Comparison of ENCODE assay signal across 8 cellular contexts in the genomic region with DNA sequence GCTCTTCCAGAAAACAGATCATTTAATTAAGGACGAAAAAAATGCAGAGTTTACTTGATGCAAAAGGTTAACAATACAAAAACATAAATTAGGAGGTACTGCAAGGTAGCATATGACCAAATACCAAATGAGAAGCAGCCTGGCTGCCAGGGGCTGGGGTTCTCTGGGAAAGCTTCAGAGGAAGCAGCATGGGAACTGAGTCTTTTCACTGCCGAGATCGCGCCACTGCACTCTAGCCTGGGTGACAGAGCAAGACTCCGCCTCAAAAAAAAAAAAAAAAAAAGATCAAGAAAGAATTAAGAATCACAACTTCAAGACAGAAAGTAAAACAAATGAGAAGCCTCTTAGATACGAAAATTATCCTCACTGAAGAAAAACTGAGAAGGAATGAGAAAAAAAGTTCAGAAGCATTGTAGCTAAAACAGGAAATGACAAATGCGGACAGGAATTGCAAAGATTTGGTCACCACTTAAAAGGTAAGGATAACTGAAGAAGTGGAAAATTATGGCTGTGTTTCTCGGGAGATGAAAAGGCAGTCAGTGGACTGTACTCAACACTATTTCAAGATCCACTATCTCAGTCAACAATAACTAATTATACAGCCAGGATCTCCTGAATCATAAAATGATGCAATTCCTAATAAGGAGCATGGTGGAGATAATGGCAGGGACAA. TPM values are rescaled to one million over a fixed set of nuclear protein-coding genes. Genes with fewer than 3 reads are reported as not detected.
DNase-seq lines count a peak whose midpoint lies in the region; ATAC-seq, FAIRE-seq and TF ChIP-seq lines count a peak whose summit lies in the region.

No MANE protein-coding gene starts in this region.

- H3K36me3 ChIP-seq in MM.1S (replicated peaks; ENCODE audit: insufficient read depth, low read length) (no peaks in the 10 kb centered on the region), endothelial cell of umbilical vein (ENCODE audit: control insufficient read depth in 2 of 2, extremely low read depth in 1 of 2, insufficient read depth in 2 of 2, low read length in 2 of 2) (no peaks in the 10 kb centered on the region), trophoblast cell (ENCODE audit: control insufficient read depth in 1 of 2, insufficient read depth in 2 of 2, low read length in 2 of 2) (peaks cover 0 to 2% of the 10 kb centered on the region in 2 experiments), gastrocnemius medialis (no peaks in the 10 kb centered on the region)

- no peaks in the 10 kb centered on the region for H3K36me3 Mint-ChIP-seq in natural killer cell

- no peak overlapping the region; the same call in 1 of the 2 replicates for H2AFZ ChIP-seq in MM.1S (ENCODE audit: low read length)
- no peak overlapping the region for H2AFZ ChIP-seq in endothelial cell of umbilical vein (ENCODE audit: low read depth, low read length)
- H2AFZ ChIP-seq in trophoblast cell (ENCODE audit: insufficient read depth, low read length, poor library complexity) = no peak overlapping the region

- peaks cover 3% of the 10 kb centered on the region in 2 donors for H3K9me3 Mint-ChIP-seq in natural killer cell

- no peak overlapping the region for H4K12ac ChIP-seq in trophoblast cell (ENCODE audit: low read depth, low read length)

- H4K20me1 ChIP-seq in MM.1S (ENCODE audit: insufficient read depth, low read length) (no peaks in the 10 kb centered on the region), endothelial cell of umbilical vein (replicated peaks; ENCODE audit: control insufficient read depth, extremely low read depth, insufficient read depth, low read length) (peaks cover 2% of the 10 kb centered on the region)

- H3K4me3 ChIP-seq in MM.1S (ENCODE audit: low read length) = peak overlapping the region; percentile 47
- H3K4me3 ChIP-seq in endothelial cell of umbilical vein (replicated peaks in 1 of 3; ENCODE audit: insufficient read depth in 1 of 3, low read depth in 1 of 3, low read length in 3 of 3) = peak overlapping the region; percentile 14 to 69 (median 30)
- H3K4me3 ChIP-seq in trophoblast cell (ENCODE audit: low read depth, low read length) = no peak overlapping the region
- peak overlapping the region in 1 of 4 donors; percentile 10 for H3K4me3 ChIP-seq in gastrocnemius medialis

- ATAC-seq in gastrocnemius medialis = no peak
- no peak for ATAC-seq in natural killer cell
- no peak for ATAC-seq in HG03139 (IDR thresholded peaks at IDR 0.05; ENCODE audit: unreplicated experiment)

- in situ Hi-C loops in gastrocnemius medialis (cut with MboI; ENCODE audit: low sequenced_read_pairs in 4 of 4) = no loop called here

- no peak overlapping the region for H2AK5ac ChIP-seq in trophoblast cell (ENCODE audit: low read length)

- POLR2A ChIA-PET in endothelial cell of umbilical vein (lab: Charles Lee) = interaction anchor here (0.7 kb wide), 1 partner anchor 44 kb away, joined by 8 read pairs; no protein-coding TSS in a partner anchor

- peak; percentile 42 for TF ChIP-seq POLR2A in endothelial cell of umbilical vein (IDR thresholded peaks at IDR 0.05; ENCODE audit: low read depth, low read length)
- TF ChIP-seq POLR2A in gastrocnemius medialis (IDR thresholded peaks at IDR 0.05) = no peak

- peak overlapping the region; percentile 28 for H4K91ac ChIP-seq in trophoblast cell (ENCODE audit: low read depth, low read length)

- intact Hi-C loops in endothelial cell of umbilical vein (cut with micrococcal nuclease) (loop anchor here (1.0 kb wide), 1 partner anchor 51 kb away; no protein-coding TSS in a partner anchor), gastrocnemius medialis (cut with DNase I; ENCODE audit: low total_unique reads) (loop anchor here (5.0 kb wide), 3 partner anchors 47 to 118 kb away; no protein-coding TSS in a partner anchor), natural killer cell (cut with micrococcal nuclease) (no loop called here)

- peak overlapping the region; percentile 19; the same call in 1 of the 2 replicates for H3K9ac ChIP-seq in MM.1S (ENCODE audit: low read length)
- peak overlapping the region; percentile 84 for H3K9ac ChIP-seq in endothelial cell of umbilical vein (replicated peaks; ENCODE audit: extremely low read depth, insufficient read depth, low read length)
- no peak overlapping the region for H3K9ac ChIP-seq in trophoblast cell (ENCODE audit: low read length)

- peaks cover 39 to 64% of the 10 kb centered on the region in 2 donors for H3K27me3 Mint-ChIP-seq in natural killer cell (ENCODE audit: low read depth in 2 of 2)

- FAIRE-seq in endothelial cell of umbilical vein (lab: Jason Lieb, UNC) = peak; percentile 69

- CTCF ChIA-PET in endothelial cell of umbilical vein (lab: Charles Lee) = interaction anchor here (0.7 to 1.0 kb wide), 2 partner anchors 64 to 74 kb away, joined by 3 to 7 read pairs; no protein-coding TSS in a partner anchor

- no peaks in the 10 kb centered on the region for H3K9me3 ChIP-seq in MM.1S (replicated peaks; ENCODE audit: insufficient read depth, low read length)
- no peaks in the 10 kb centered on the region for H3K9me3 ChIP-seq in endothelial cell of umbilical vein (replicated peaks; ENCODE audit: control insufficient read depth, insufficient read depth, low read length)
- H3K9me3 ChIP-seq in trophoblast cell (ENCODE audit: insufficient read depth, low read depth, low read length) = no peaks in the 10 kb centered on the region
- H3K9me3 ChIP-seq in gastrocnemius medialis = no peaks in the 10 kb centered on the region

- no peaks in the 10 kb centered on the region for H3K9me2 ChIP-seq in MM.1S (replicated peaks; ENCODE audit: insufficient read depth, low read length)

- dilution Hi-C loops in endothelial cell of umbilical vein (cut with MboI; ENCODE audit: extremely low pct_ligation_motif_present, low sequenced_read_pairs) = no loop called here

- no peak overlapping the region for H3K18ac ChIP-seq in trophoblast cell (ENCODE audit: low read length)

- peak overlapping the region; percentile 89 for H2BK5ac ChIP-seq in trophoblast cell (ENCODE audit: low read depth, low read length, poor library complexity)

- H3K27ac Mint-ChIP-seq in natural killer cell = no peak overlapping the region

- no peak overlapping the region for H3K4ac ChIP-seq in trophoblast cell (ENCODE audit: low read depth, low read length)

- no peak overlapping the region for H3K14ac ChIP-seq in trophoblast cell (ENCODE audit: low read length)

- no peak overlapping the region for H4K8ac ChIP-seq in trophoblast cell (ENCODE audit: low read depth, low read length)

- H3K4me1 Mint-ChIP-seq in natural killer cell = peaks cover 5 to 7% of the 10 kb centered on the region in 2 donors

- no peaks in the 10 kb centered on the region for H3K9me1 ChIP-seq in endothelial cell of umbilical vein (replicated peaks; ENCODE audit: control insufficient read depth, extremely low read depth, insufficient read depth, low read length)

- H2BK12ac ChIP-seq in trophoblast cell (ENCODE audit: low read length) = no peak overlapping the region

- H3K27me3 ChIP-seq in MM.1S (replicated peaks; ENCODE audit: insufficient read depth, low read length) (no peaks in the 10 kb centered on the region), endothelial cell of umbilical vein (ENCODE audit: control insufficient read depth in 2 of 2, insufficient read depth in 2 of 2, low read length in 2 of 2) (no peaks in the 10 kb centered on the region), trophoblast cell (ENCODE audit: insufficient read depth, low read length) (no peaks in the 10 kb centered on the region), gastrocnemius medialis (no peaks in the 10 kb centered on the region)

- TSS peak; percentile 87 for BruUV-seq in endothelial cell of umbilical vein (replicated peaks; lab: Mats Ljungman, UMichigan)

- WGBS in trophoblast cell (ENCODE audit: extremely low coverage, insufficient coverage, insufficient read length) = no CpG with 5 or more reads among the region's 8 CpGs

- H3K4me3 Mint-ChIP-seq in natural killer cell = no peak overlapping the region

- H3K79me2 ChIP-seq in MM.1S (ENCODE audit: low read length) (peaks cover 85% of the 10 kb centered on the region), endothelial cell of umbilical vein (ENCODE audit: control insufficient read depth, insufficient read depth, low read length) (peaks cover 83% of the 10 kb centered on the region), trophoblast cell (ENCODE audit: control insufficient read depth, insufficient read depth, low read length, poor library complexity) (peaks cover 18% of the 10 kb centered on the region)

- peaks cover 22% of the 10 kb centered on the region for H3K4me1 ChIP-seq in MM.1S (ENCODE audit: low read length)
- H3K4me1 ChIP-seq in endothelial cell of umbilical vein (ENCODE audit: control insufficient read depth, extremely low read depth, insufficient read depth, low read length) = peaks cover 49% of the 10 kb centered on the region
- peaks cover 13 to 18% of the 10 kb centered on the region in 2 experiments for H3K4me1 ChIP-seq in trophoblast cell (ENCODE audit: control insufficient read depth in 1 of 2, insufficient read depth in 2 of 2, low read length in 2 of 2)
- peaks cover 8 to 13% of the 10 kb centered on the region in 2 donors for H3K4me1 ChIP-seq in gastrocnemius medialis

- no peak for TF ChIP-seq CTCF in MM.1S (IDR thresholded peaks at IDR 0.05; ENCODE audit: low read length)
- TF ChIP-seq CTCF in endothelial cell of umbilical vein (IDR thresholded peaks at IDR 0.05; ENCODE audit: extremely low read depth in 1 of 2, insufficient read depth in 1 of 2, low read depth in 1 of 2, low read length in 2 of 2) = no peak
- no peak for TF ChIP-seq CTCF in gastrocnemius medialis (IDR thresholded peaks at IDR 0.05 in 4 of 5, conservative IDR thresholded peaks at IDR 0.05 in 1 of 5)
- no peak for TF ChIP-seq CTCF in natural killer cell (IDR thresholded peaks at IDR 0.05)

- no peak overlapping the region for H3K23ac ChIP-seq in trophoblast cell (ENCODE audit: low read length)

- DNase-seq in EH (ENCODE audit: low read depth) (peak; percentile 84), MM.1S (peak; percentile 40), endothelial cell of umbilical vein (ENCODE audit: low read depth, low spot score) (peak; percentile 82), trophoblast cell (peak; percentile 48 to 79), gastrocnemius medialis (no peak), natural killer cell (no peak), NCI-H524 (lab: John Stamatoyannopoulos, UW) (no peak)

- H2BK120ac ChIP-seq in trophoblast cell (ENCODE audit: insufficient read depth, low read length, poor library complexity) = no peak overlapping the region

- H3F3A ChIP-seq in MM.1S (ENCODE audit: insufficient read depth, low read length) = peaks cover 17% of the 10 kb centered on the region

- H3K27ac ChIP-seq in MM.1S (ENCODE audit: low read length) (peak overlapping the region; percentile 52; the same call in 1 of the 2 replicates), endothelial cell of umbilical vein (ENCODE audit: insufficient read depth, low read depth, low read length) (peak overlapping the region; percentile 87), trophoblast cell (ENCODE audit: low read depth, low read length) (peak overlapping the region; percentile 91), gastrocnemius medialis (peak overlapping the region in 1 of 4 donors; percentile 46)

- H3K79me1 ChIP-seq in trophoblast cell (ENCODE audit: low read length) = peaks cover 21% of the 10 kb centered on the region

- H3K4me2 ChIP-seq in MM.1S (ENCODE audit: low read depth, low read length) (peak overlapping the region; percentile 72), endothelial cell of umbilical vein (ENCODE audit: insufficient read depth, low read length) (peak overlapping the region; percentile 90), trophoblast cell (ENCODE audit: low read length) (peak overlapping the region; percentile 38)

RNA-seq across cellular contexts. Expression of a gene that starts 4.3 kb away (rescaled TPM):
- total RNA-seq in endothelial cell of umbilical vein = 105 and 121 TPM in 2 replicates
- 17.2 and 26.1 TPM in 2 replicates for polyA plus RNA-seq in endothelial cell of umbilical vein
- polyA plus RNA-seq in endothelial cell of umbilical vein (2011; cell fraction: cytosol; rRNA removed) = 52.4 and 55.9 TPM in 2 replicates
- 46.1 and 58.2 TPM in 2 replicates for polyA plus RNA-seq in endothelial cell of umbilical vein (2011; cell fraction: nucleus; rRNA removed)
- polyA plus RNA-seq in endothelial cell of umbilical vein (2012) = 70.1 and 81.6 TPM in 2 replicates
- 41.8 and 57.7 TPM in 2 replicates for polyA minus RNA-seq in endothelial cell of umbilical vein
- 42.2 TPM for polyA minus RNA-seq in endothelial cell of umbilical vein (2011; cell fraction: cytosol; rRNA and poly(A)+ RNA removed)
- 50.7 and 72.9 TPM in 2 replicates for polyA minus RNA-seq in endothelial cell of umbilical vein (2011; cell fraction: nucleus; rRNA and poly(A)+ RNA removed)
- 109 and 116 TPM in 2 replicates for polyA plus RNA-seq in trophoblast cell (2013)
- total RNA-seq in gastrocnemius medialis = 10 to 100 TPM; 22.3 to 39.4 (median 29.6) TPM
- total RNA-seq in natural killer cell = 1 to 10 TPM in 1 of 3 donors, under 1 TPM in 2; 0.25 to 2.6 (median 0.33) TPM

RNA-seq across cellular contexts. Expression of a gene that starts 4.7 kb away (rescaled TPM):
- total RNA-seq in endothelial cell of umbilical vein (3.6 and 4.1 TPM in 2 replicates), gastrocnemius medialis (1 to 10 TPM in 1 of 4 donors, under 1 TPM in 3; 0.75 to 1.4 (median 0.96) TPM), natural killer cell (under 1 TPM; 0.16 to 0.32 (median 0.23) TPM)
- 0.91 and 1.0 TPM in 2 replicates for polyA plus RNA-seq in endothelial cell of umbilical vein
- 0.83 and 1.2 TPM in 2 replicates for polyA plus RNA-seq in endothelial cell of umbilical vein (2011; cell fraction: cytosol; rRNA removed)
- 1.0 and 1.3 TPM in 2 replicates for polyA plus RNA-seq in endothelial cell of umbilical vein (2011; cell fraction: nucleus; rRNA removed)
- polyA plus RNA-seq in endothelial cell of umbilical vein (2012) = 1.1 and 1.5 TPM in 2 replicates
- polyA minus RNA-seq in endothelial cell of umbilical vein = 1.5 and 1.7 TPM in 2 replicates
- polyA minus RNA-seq in endothelial cell of umbilical vein (2011; cell fraction: cytosol; rRNA and poly(A)+ RNA removed) = 14.1 TPM
- polyA minus RNA-seq in endothelial cell of umbilical vein (2011; cell fraction: nucleus; rRNA and poly(A)+ RNA removed) = 1.5 and 1.6 TPM in 2 replicates
- 28.1 and 29.3 TPM in 2 replicates for polyA plus RNA-seq in trophoblast cell (2013)

Comparison
In these comparisons a context has a peak if more than half of its experiments do, and no peak if none do; other contexts are left out.
1. DNase-seq: peak in EH (single experiment), MM.1S (single experiment), endothelial cell of umbilical vein (single experiment) and trophoblast cell (2 of 2); none in gastrocnemius medialis (0 of 2), natural killer cell (single experiment) and NCI-H524 (0 of 2).
2. H3K4me2 ChIP-seq: peak in every context shown above with its lines; median percentile 90 in endothelial cell of umbilical vein; 72 in MM.1S; 38 in trophoblast cell.
3. RNA of a gene that starts 4.3 kb away (total RNA-seq): 105 to 121 TPM in endothelial cell of umbilical vein and 22.3 to 39.4 TPM in gastrocnemius medialis; 0.25 to 2.6 TPM in natural killer cell; every median in the first group is over 4 times any median in the second.